ENCODE assay signal across 12 cellular contexts in the genomic region with DNA sequence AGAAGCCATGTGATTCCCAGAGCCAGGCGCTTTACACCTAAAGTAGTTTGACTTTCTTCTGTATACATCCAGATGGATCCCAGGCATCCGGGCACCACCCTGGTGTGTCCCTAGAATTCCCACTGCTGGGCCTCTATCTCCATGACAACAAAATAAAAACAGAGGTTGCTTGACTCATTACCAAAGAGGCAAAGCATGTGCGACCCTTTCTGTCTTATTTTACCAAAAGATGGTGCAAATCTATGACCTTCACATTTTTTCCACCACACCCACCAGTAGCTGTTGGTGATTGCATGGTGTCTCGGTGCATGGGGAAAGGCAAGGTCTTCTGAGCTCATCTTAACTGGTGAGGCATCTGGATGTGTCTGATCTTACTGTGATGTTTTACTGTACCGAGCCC. TPM values are rescaled to one million over a fixed set of nuclear protein-coding genes. Genes with fewer than 3 reads are reported as not detected.
A peak's percentile ranks its signal among the peaks of the same experiment; 100 is the strongest.
DNase-seq lines count a peak whose midpoint lies in the region; ATAC-seq and TF ChIP-seq lines count a peak whose summit lies in the region.
"Had no signal": no experiment of that assay in that cellular context is flagged by ENCODE, and none has a peak within 500 bp of the region (broad histone marks: within the 10 kb centered on the region; RNA-seq: fewer than 3 reads in every experiment).

No MANE protein-coding gene starts in this region.

- H3K4me2 ChIP-seq in BLaER1 treated with 17β-estradiol and CSF1 and Interleukin-3, amounts not matched to agents 10 nM and 100 nM, result peak overlapping the region in 8 of 11 experiments; percentile 20 to 69 (median 60); a peak in 11 of 22 replicates

- no peaks in the 10 kb centered on the region for H3K27me3 Mint-ChIP-seq in immature natural killer cell (ENCODE audit: low read depth in 3 of 3)

- peaks cover 29 to 98% (median 58%) of the 10 kb centered on the region in 11 experiments for H3K36me3 ChIP-seq in BLaER1 treated with 17β-estradiol and CSF1 and Interleukin-3, amounts not matched to agents 10 nM and 100 nM
- peaks cover 0 to 70% of the 10 kb centered on the region in 2 donors for H3K36me3 ChIP-seq in left lung

- peaks cover 5 to 27% (median 14%) of the 10 kb centered on the region in 11 experiments; a peak in 12 of 22 replicates for H4K20me1 ChIP-seq in BLaER1 treated with 17β-estradiol and CSF1 and Interleukin-3, amounts not matched to agents 10 nM and 100 nM

- peaks cover 7 to 25% (median 19%) of the 10 kb centered on the region in 10 experiments for H3K4me1 ChIP-seq in BLaER1 treated with 17β-estradiol and CSF1 and Interleukin-3, amounts not matched to agents 10 nM and 100 nM
- H3K4me1 ChIP-seq in left lung, result no peaks in the 10 kb centered on the region
- H3K4me1 ChIP-seq: Peyer's patch had no signal

- intact Hi-C loops in left lung (cut with DNase I), result no loop called here

- no peak overlapping the region for H3K4me3 ChIP-seq in BLaER1 treated with 17β-estradiol and CSF1 and Interleukin-3, amounts not matched to agents 10 nM and 100 nM
- H3K4me3 ChIP-seq in left lung, result no peak overlapping the region
- H3K4me3 ChIP-seq: Peyer's patch, tibial nerve had no signal

- no peaks in the 10 kb centered on the region for H3K4me1 Mint-ChIP-seq in immature natural killer cell
- H3K4me1 Mint-ChIP-seq: endodermal cell had no signal

- peak; percentile 49 for DNase-seq in HT-29 (ENCODE audit: low spot score)
- peak; percentile 57 for DNase-seq in dermis blood vessel endothelial cell
- DNase-seq in left lung, result no peak
- no peak for DNase-seq in activated effector memory CD4-positive, alpha-beta T cell treated with Interleukin-2 at 50 U/mL for 16 hours
- no peak for DNase-seq in SIG-M5 treated with dmso at 0.1 percent for 504 hours (lab: John Stamatoyannopoulos, UW; ENCODE audit: unreplicated experiment)
- DNase-seq in activated gamma-delta T cell treated with Interleukin-2 at 50 U/mL for 16 hours, result no peak
- DNase-seq in immature natural killer cell, result no peak
- DNase-seq: endodermal cell, MM.1S, Peyer's patch had no signal

- peak; percentile 37 for ATAC-seq in left lung

- H3K27me3 ChIP-seq in BLaER1 treated with 17β-estradiol and CSF1 and Interleukin-3, amounts not matched to agents 10 nM and 100 nM, result no peaks in the 10 kb centered on the region
- no peaks in the 10 kb centered on the region for H3K27me3 ChIP-seq in left lung
- H3K27me3 ChIP-seq: Peyer's patch, tibial nerve had no signal

- H3K9me3 Mint-ChIP-seq in immature natural killer cell, result no peaks in the 10 kb centered on the region
- H3K9me3 Mint-ChIP-seq: endodermal cell had no signal

- no peaks in the 10 kb centered on the region for H3K9me3 ChIP-seq in BLaER1 treated with 17β-estradiol and CSF1 and Interleukin-3, amounts not matched to agents 10 nM and 100 nM (replicated peaks in 1 of 11)
- no peaks in the 10 kb centered on the region for H3K9me3 ChIP-seq in left lung
- H3K9me3 ChIP-seq: Peyer's patch, tibial nerve had no signal

- H3K4me3 Mint-ChIP-seq in immature natural killer cell, result no peak overlapping the region
- H3K4me3 Mint-ChIP-seq: endodermal cell had no signal

- TF ChIP-seq CTCF in left lung (IDR thresholded peaks at IDR 0.05), result no peak

- no peak overlapping the region for H3K9ac ChIP-seq in BLaER1 treated with 17β-estradiol and CSF1 and Interleukin-3, amounts not matched to agents 10 nM and 100 nM

- peaks cover 21 to 48% (median 34%) of the 10 kb centered on the region in 3 donors for H3K36me3 Mint-ChIP-seq in immature natural killer cell

- H3K27ac ChIP-seq in BLaER1 treated with 17β-estradiol and CSF1 and Interleukin-3, amounts not matched to agents 10 nM and 100 nM, result no peak overlapping the region
- H3K27ac ChIP-seq in left lung, result no peak overlapping the region
- H3K27ac ChIP-seq: Peyer's patch, tibial nerve had no signal

- peak overlapping the region in 1 of 6 donors; percentile 34 for H3K27ac Mint-ChIP-seq in immature natural killer cell
- H3K27ac Mint-ChIP-seq: endodermal cell had no signal

RNA-seq across cellular contexts. Expression of a gene that starts 27.5 kb away (rescaled TPM):
- 15.6 and 16.2 TPM in 2 replicates for total RNA-seq in HT-29 (2014; rRNA removed; shearing (Covaris generic))
- 16.5 and 26.5 TPM in 2 replicates for total RNA-seq in dermis blood vessel endothelial cell
- total RNA-seq in left lung, result 10 to 100 TPM; 49.7 to 52.9 TPM
- polyA plus RNA-seq in immature natural killer cell, result 10 to 100 TPM in 2 of 3 donors, 1 to 10 TPM in 1; 9.2 to 26.1 (median 22.8) TPM

RNA-seq across cellular contexts. Expression of a gene that starts 52.0 kb away (rescaled TPM):
- 21.3 and 25.3 TPM in 2 replicates for total RNA-seq in HT-29 (2014; rRNA removed; shearing (Covaris generic))
- total RNA-seq in dermis blood vessel endothelial cell, result 11.7 and 15.4 TPM in 2 replicates
- total RNA-seq in left lung, result 10 to 100 TPM; 20.4 to 26.2 TPM
- 10 to 100 TPM; 14.1 to 21.7 (median 18.5) TPM for polyA plus RNA-seq in immature natural killer cell

Comparison
In these comparisons a context has a peak if more than half of its experiments do, and no peak if none do; other contexts are left out.
1. DNase-seq: peak in HT-29 (single experiment) and dermis blood vessel endothelial cell (single experiment); none in left lung (0 of 2), activated effector memory CD4-positive, alpha-beta T cell treated with Interleukin-2 at 50 U/mL for 16 hours (single experiment), SIG-M5 treated with dmso at 0.1 percent for 504 hours (single experiment), activated gamma-delta T cell treated with Interleukin-2 at 50 U/mL for 16 hours (single experiment) and immature natural killer cell (0 of 3).